7 cellular contexts compared by ENCODE assay signal in genomic region chr6:36197739-36198221, GRCh38. TPM values are rescaled to one million over a fixed set of nuclear protein-coding genes. Genes with fewer than 3 reads are reported as not detected.
DNase-seq lines count a peak whose midpoint lies in the region; ATAC-seq, FAIRE-seq and TF ChIP-seq lines count a peak whose summit lies in the region.

No MANE protein-coding gene starts in this region.

- H3K27me3 ChIP-seq in HL-60 (ENCODE audit: insufficient read depth, poor library complexity, severe bottlenecking) (no peaks in the 10 kb centered on the region), WERI-Rb-1 (ENCODE audit: insufficient read depth, low read depth, severe bottlenecking) (no peaks in the 10 kb centered on the region), right cardiac atrium (ENCODE audit: control insufficient read depth, insufficient read depth) (no peaks in the 10 kb centered on the region), spleen (replicated peaks in 1 of 7) (no peaks in the 10 kb centered on the region)

- H3K4me3 ChIP-seq in HL-60 (replicated peaks; ENCODE audit: insufficient read depth, low read length) (peak overlapping the region; percentile 56), WERI-Rb-1 (ENCODE audit: low read depth, low read length) (peak overlapping the region; percentile 75), right cardiac atrium (ENCODE audit: low read length) (peak overlapping the region; percentile 83), spleen (peak overlapping the region in 7 of 8 donors; percentile 49 to 86 (median 70))

- no peak for FAIRE-seq in H54 (lab: Jason Lieb, UNC)

- WGBS in right cardiac atrium: 58% methylated on average over 17 of the region's 17 CpGs
- 67 to 76% (median 71%) methylated on average over 17 of the region's 17 CpGs for WGBS in spleen, 5 donors

- ATAC-seq in right cardiac atrium (no peak), GM19324 (IDR thresholded peaks at IDR 0.05; ENCODE audit: low FRiP score, unreplicated experiment) (no peak), GM18511 (IDR thresholded peaks at IDR 0.05; ENCODE audit: unreplicated experiment) (no peak)

- peaks cover 6% of the 10 kb centered on the region for H3K9me3 ChIP-seq in WERI-Rb-1 (ENCODE audit: severe bottlenecking)
- no peaks in the 10 kb centered on the region for H3K9me3 ChIP-seq in right cardiac atrium (ENCODE audit: control insufficient read depth, low read length)
- H3K9me3 ChIP-seq in spleen: no peaks in the 10 kb centered on the region

- intact Hi-C loops in right cardiac atrium (cut with DNase I): loop anchor here in 3 of 4 donors (5.0 to 10.0 kb wide), 3 partner anchors 75 to 170 kb away; partner anchors contain the start of gene MAPK14 (in 2 of the 3)
- intact Hi-C loops in spleen (cut with DNase I; ENCODE audit: low total_unique reads): loop anchor here (5.0 kb wide), 1 partner anchor 165 kb away; no protein-coding TSS in a partner anchor

- DNase-seq in HL-60 (ENCODE audit: low read depth in 1 of 2, low spot score in 1 of 2) (no peak), WERI-Rb-1 (no peak), right cardiac atrium (peak; percentile 15 to 63 (median 58)), spleen (peak; percentile 80), H54 (ENCODE audit: insufficient read length, low spot score) (no peak)

- H3K4me1 ChIP-seq in right cardiac atrium (ENCODE audit: control insufficient read depth, insufficient read depth, low read length): peaks cover 10% of the 10 kb centered on the region
- H3K4me1 ChIP-seq in spleen: peaks cover 11 to 61% (median 45%) of the 10 kb centered on the region in 6 donors

- no peak for TF ChIP-seq CTCF in HL-60 (IDR thresholded peaks at IDR 0.05; ENCODE audit: insufficient read depth, low read length)
- TF ChIP-seq CTCF in WERI-Rb-1 (IDR thresholded peaks at IDR 0.05; ENCODE audit: low read depth, low read length): no peak
- no peak for TF ChIP-seq CTCF in spleen (IDR thresholded peaks at IDR 0.05 in 8 of 11, conservative IDR thresholded peaks at IDR 0.05 in 3 of 11)

- H3K36me3 ChIP-seq in WERI-Rb-1: peaks cover 52% of the 10 kb centered on the region
- peaks cover 0 to 31% (median 21%) of the 10 kb centered on the region in 6 donors for H3K36me3 ChIP-seq in spleen

- H3K27ac ChIP-seq in HL-60 (replicated peaks) (no peak overlapping the region), WERI-Rb-1 (peak overlapping the region; percentile 90), right cardiac atrium (ENCODE audit: low read length) (no peak overlapping the region), spleen (peak overlapping the region in 5 of 8 donors; percentile 95 to 99 (median 98))

- no peak for TF ChIP-seq POLR2A in spleen (IDR thresholded peaks at IDR 0.05)
- no peak for TF ChIP-seq POLR2A in H54 (IDR thresholded peaks at IDR 0.05; ENCODE audit: low read depth, low read length)

RNA-seq across cellular contexts. Expression of gene BRPF3, which starts 1.2 kb away (rescaled TPM):
- total RNA-seq in right cardiac atrium (10 to 100 TPM; 22.1 to 29.8 (median 23.7) TPM), spleen (10 to 100 TPM; 30.8 to 42.7 (median 33.0) TPM)
- polyA plus RNA-seq in right cardiac atrium (13.8 TPM), spleen (1 to 10 TPM; 2.4 to 7.5 (median 3.2) TPM)

Comparison
In these comparisons a context has a peak if more than half of its experiments do, and no peak if none do; other contexts are left out.
1. DNase-seq: peak in right cardiac atrium (3 of 3) and spleen (single experiment); none in HL-60 (0 of 2), WERI-Rb-1 (single experiment) and H54 (single experiment).
2. H3K27ac ChIP-seq: peak in WERI-Rb-1 (single experiment) and spleen (5 of 8); none in HL-60 (single experiment) and right cardiac atrium (single experiment).
3. Peak in every context shown above with its lines, with median percentiles within 50 percentile points of each other: H3K4me3 ChIP-seq.